In the genomic region with DNA sequence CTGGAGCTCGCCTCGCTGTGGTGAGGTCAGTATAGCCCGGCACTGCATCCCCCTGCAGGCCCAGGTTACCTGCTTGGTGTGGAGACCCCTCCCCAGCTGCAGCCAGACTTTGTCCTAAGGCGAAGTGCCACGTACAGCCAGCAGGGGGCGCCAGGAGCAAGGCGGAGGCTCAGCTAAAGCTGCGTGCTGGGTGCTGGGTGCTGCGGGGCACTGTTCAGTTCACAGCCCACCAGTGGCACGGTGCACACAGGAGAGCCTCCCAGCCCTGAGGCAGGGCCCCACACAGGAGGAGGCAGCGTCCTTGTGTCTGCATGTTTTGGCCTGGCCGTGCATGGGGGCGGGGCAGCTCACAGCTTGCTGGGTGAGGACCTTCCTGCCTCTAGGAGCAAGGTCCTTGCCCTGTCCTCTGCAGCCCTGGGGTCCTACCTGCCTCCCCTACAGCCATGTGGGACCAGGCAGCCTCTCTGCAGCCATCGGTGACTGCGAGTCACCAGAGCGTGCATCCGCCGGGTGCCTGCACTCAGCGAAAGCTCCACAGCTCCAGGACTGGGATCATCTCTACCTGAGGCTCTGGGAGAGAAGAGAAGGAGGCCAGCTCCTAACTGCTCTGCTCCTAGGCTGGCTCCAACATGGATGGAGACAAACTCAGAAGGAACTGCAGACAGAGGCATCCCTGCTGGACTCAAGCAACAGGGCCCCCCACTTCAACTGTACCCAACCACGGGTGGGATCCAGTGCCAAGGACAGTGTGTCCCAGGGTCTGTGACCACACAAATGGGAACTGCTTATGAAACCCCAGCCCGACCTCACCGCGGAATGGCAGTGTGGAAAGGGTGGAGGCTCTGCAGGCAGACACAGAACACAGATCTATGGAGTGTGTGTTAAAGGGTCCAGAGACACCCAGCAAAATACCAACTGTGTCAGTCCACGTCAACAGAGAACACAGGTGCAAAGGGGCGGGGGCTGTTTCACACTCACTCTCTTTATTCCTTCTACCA, we compare ENCODE assay signal across 8 cellular contexts. TPM values are rescaled to one million over a fixed set of nuclear protein-coding genes. Genes with fewer than 3 reads are reported as not detected.
DNase-seq lines count a peak whose midpoint lies in the region; ATAC-seq, FAIRE-seq and TF ChIP-seq lines count a peak whose summit lies in the region.

No MANE protein-coding gene starts in this region.

- peak; percentile 97 to 98 for TF ChIP-seq CTCF in endothelial cell of umbilical vein (IDR thresholded peaks at IDR 0.05; ENCODE audit: extremely low read depth in 1 of 2, insufficient read depth in 1 of 2, low read depth in 1 of 2, low read length in 2 of 2)
- TF ChIP-seq CTCF in nephron (IDR thresholded peaks at IDR 0.05; ENCODE audit: unreplicated experiment in 3 of 3): peak; percentile 92 to 94 (median 92)
- TF ChIP-seq CTCF in testis (IDR thresholded peaks at IDR 0.05): peak; percentile 84 to 93 (median 91)

- peak; percentile 66 for FAIRE-seq in endothelial cell of umbilical vein (lab: Jason Lieb, UNC)

- H3K4me3 ChIP-seq in endothelial cell of umbilical vein (replicated peaks in 1 of 3; ENCODE audit: insufficient read depth in 1 of 3, low read depth in 1 of 3, low read length in 3 of 3) (no peak overlapping the region), testis (no peak overlapping the region)

- H3K4me1 ChIP-seq in endothelial cell of umbilical vein (ENCODE audit: control insufficient read depth, extremely low read depth, insufficient read depth, low read length) (peaks cover 4% of the 10 kb centered on the region), testis (peaks cover 91% of the 10 kb centered on the region)

- no peaks in the 10 kb centered on the region for H3K9me1 ChIP-seq in endothelial cell of umbilical vein (replicated peaks; ENCODE audit: control insufficient read depth, extremely low read depth, insufficient read depth, low read length)

- ATAC-seq in GM21367 (IDR thresholded peaks at IDR 0.05; ENCODE audit: unreplicated experiment): no peak

- CTCF ChIA-PET in endothelial cell of umbilical vein (lab: Charles Lee): interaction anchor here (0.6 to 3.2 kb wide), 18 partner anchors 9 to 587 kb away, joined by 3 to 108 read pairs (median 4); a partner anchor contains a TSS

- no peak overlapping the region for H3K27ac ChIP-seq in endothelial cell of umbilical vein (ENCODE audit: insufficient read depth, low read depth, low read length)
- no peak overlapping the region for H3K27ac ChIP-seq in testis

- peak; percentile 61 for DNase-seq in NCI-H2227 (lab: John Stamatoyannopoulos, UW; ENCODE audit: unreplicated experiment)
- DNase-seq in NCI-H2227 treated with DMSO at 0.1 percent for 48 hours (lab: John Stamatoyannopoulos, UW): no peak
- peak; percentile 78 for DNase-seq in NCI-H82 (lab: John Stamatoyannopoulos, UW)
- peak; percentile 74 for DNase-seq in activated CD8-positive, alpha-beta memory T cell treated with anti-CD3 and anti-CD28 coated beads, Interleukin-2, amount 50 U/mL, for 4 hours
- peak; percentile 51 for DNase-seq in endothelial cell of umbilical vein (ENCODE audit: low read depth, low spot score)
- DNase-seq in testis: peak; percentile 73

- H3K4me1 Mint-ChIP-seq in nephron: peaks cover 50% of the 10 kb centered on the region

- peaks cover 14% of the 10 kb centered on the region for H3K27me3 Mint-ChIP-seq in nephron (ENCODE audit: low read depth)

- no peaks in the 10 kb centered on the region for H3K36me3 Mint-ChIP-seq in nephron (ENCODE audit: low read depth)

- no peak overlapping the region for H3K4me2 ChIP-seq in endothelial cell of umbilical vein (ENCODE audit: insufficient read depth, low read length)

- H3K9me3 ChIP-seq in endothelial cell of umbilical vein (replicated peaks; ENCODE audit: control insufficient read depth, insufficient read depth, low read length) (no peaks in the 10 kb centered on the region), testis (no peaks in the 10 kb centered on the region)

- no peak for TF ChIP-seq POLR2A in endothelial cell of umbilical vein (IDR thresholded peaks at IDR 0.05; ENCODE audit: low read depth, low read length)
- no peak for TF ChIP-seq POLR2A in testis (IDR thresholded peaks at IDR 0.05)

- intact Hi-C loops in endothelial cell of umbilical vein (cut with micrococcal nuclease): loop anchor here (1.0 to 5.0 kb wide), 2 partner anchors 21 to 73 kb away; no protein-coding TSS in a partner anchor
- intact Hi-C loops in testis (cut with DNase I; ENCODE audit: low total_unique reads): no loop called here

- H3K4me3 Mint-ChIP-seq in nephron: no peak overlapping the region

- H3K9ac ChIP-seq in endothelial cell of umbilical vein (replicated peaks; ENCODE audit: extremely low read depth, insufficient read depth, low read length): no peak overlapping the region

- H3K27ac Mint-ChIP-seq in nephron: peak overlapping the region; percentile 35 to 64 (median 52)

- dilution Hi-C loops in endothelial cell of umbilical vein (cut with MboI; ENCODE audit: extremely low pct_ligation_motif_present, low sequenced_read_pairs): no loop called here

- no peaks in the 10 kb centered on the region for H3K9me3 Mint-ChIP-seq in nephron

- H3K27me3 ChIP-seq in endothelial cell of umbilical vein (ENCODE audit: control insufficient read depth in 2 of 2, insufficient read depth in 2 of 2, low read length in 2 of 2) (no peaks in the 10 kb centered on the region), testis (no peaks in the 10 kb centered on the region)

- H4K20me1 ChIP-seq in endothelial cell of umbilical vein (replicated peaks; ENCODE audit: control insufficient read depth, extremely low read depth, insufficient read depth, low read length): no peaks in the 10 kb centered on the region

- WGBS in testis, 2 donors: 50 to 83% methylated on average over 1 to 23 of the region's 25 CpGs

- POLR2A ChIA-PET in endothelial cell of umbilical vein (lab: Charles Lee): interaction anchor here (0.7 to 1.4 kb wide), 3 partner anchors 13 to 19 kb away, joined by 3 read pairs; a partner anchor contains a TSS

- no TSS peak for BruUV-seq in endothelial cell of umbilical vein (replicated peaks; lab: Mats Ljungman, UMichigan)

- no peak overlapping the region for H2AFZ ChIP-seq in endothelial cell of umbilical vein (ENCODE audit: low read depth, low read length)

- H3K79me2 ChIP-seq in endothelial cell of umbilical vein (ENCODE audit: control insufficient read depth, insufficient read depth, low read length): peaks cover 79% of the 10 kb centered on the region

- H3K36me3 ChIP-seq in endothelial cell of umbilical vein (ENCODE audit: control insufficient read depth in 2 of 2, extremely low read depth in 1 of 2, insufficient read depth in 2 of 2, low read length in 2 of 2) (peaks cover 0 to 2% of the 10 kb centered on the region in 2 experiments), testis (ENCODE audit: low read depth, missing control alignments) (no peaks in the 10 kb centered on the region)

TF ChIP-seq in endothelial cell of umbilical vein, 7 proteins besides CTCF, POLR2A, EP300 and RAD21:
- TF ChIP-seq, protein P1, sequence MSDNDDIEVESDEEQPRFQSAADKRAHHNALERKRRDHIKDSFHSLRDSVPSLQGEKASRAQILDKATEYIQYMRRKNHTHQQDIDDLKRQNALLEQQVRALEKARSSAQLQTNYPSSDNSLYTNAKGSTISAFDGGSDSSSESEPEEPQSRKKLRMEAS (IDR thresholded peaks at IDR 0.05; ENCODE audit: insufficient read depth, insufficient read length): no peak
- TF ChIP-seq POLR2AphosphoS5 (IDR thresholded peaks at IDR 0.05; ENCODE audit: insufficient read depth, low read depth, low read length) (no peak), JUN (IDR thresholded peaks at IDR 0.05; ENCODE audit: borderline replicate concordance, insufficient read depth, insufficient read length, low read depth) (no peak), EZH2 (IDR thresholded peaks at IDR 0.05; ENCODE audit: borderline replicate concordance, low read depth, low read length, severe bottlenecking) (no peak), GATA2 (IDR thresholded peaks at IDR 0.05; ENCODE audit: insufficient read depth, insufficient read length, low read depth, low read length) (no peak), MYC (IDR thresholded peaks at IDR 0.05; ENCODE audit: low read depth, low read length) (no peak), FOS (IDR thresholded peaks at IDR 0.05; ENCODE audit: borderline replicate concordance, insufficient read depth, low read length) (no peak)

RNA-seq across cellular contexts. Expression of a gene that starts 19.0 kb away (rescaled TPM):
- total RNA-seq in endothelial cell of umbilical vein (29.2 and 30.7 TPM in 2 replicates), testis (100 to 1,000 TPM; 263 to 290 TPM)
- polyA plus RNA-seq in endothelial cell of umbilical vein (14.1 and 17.3 TPM in 2 replicates), testis (ENCODE audit: insufficient read depth, low read depth, low replicate concordance) (179 TPM)
- polyA plus RNA-seq in endothelial cell of umbilical vein (2011; cell fraction: cytosol; rRNA removed): 12.0 and 13.4 TPM in 2 replicates
- 13.8 and 16.1 TPM in 2 replicates for polyA plus RNA-seq in endothelial cell of umbilical vein (2011; cell fraction: nucleus; rRNA removed)
- polyA plus RNA-seq in endothelial cell of umbilical vein (2012): 16.2 and 20.4 TPM in 2 replicates
- polyA minus RNA-seq in endothelial cell of umbilical vein: 10.3 and 12.3 TPM in 2 replicates
- 232 TPM for polyA minus RNA-seq in endothelial cell of umbilical vein (2011; cell fraction: cytosol; rRNA and poly(A)+ RNA removed)
- 9.2 and 14.2 TPM in 2 replicates for polyA minus RNA-seq in endothelial cell of umbilical vein (2011; cell fraction: nucleus; rRNA and poly(A)+ RNA removed)
